In the genomic region with DNA sequence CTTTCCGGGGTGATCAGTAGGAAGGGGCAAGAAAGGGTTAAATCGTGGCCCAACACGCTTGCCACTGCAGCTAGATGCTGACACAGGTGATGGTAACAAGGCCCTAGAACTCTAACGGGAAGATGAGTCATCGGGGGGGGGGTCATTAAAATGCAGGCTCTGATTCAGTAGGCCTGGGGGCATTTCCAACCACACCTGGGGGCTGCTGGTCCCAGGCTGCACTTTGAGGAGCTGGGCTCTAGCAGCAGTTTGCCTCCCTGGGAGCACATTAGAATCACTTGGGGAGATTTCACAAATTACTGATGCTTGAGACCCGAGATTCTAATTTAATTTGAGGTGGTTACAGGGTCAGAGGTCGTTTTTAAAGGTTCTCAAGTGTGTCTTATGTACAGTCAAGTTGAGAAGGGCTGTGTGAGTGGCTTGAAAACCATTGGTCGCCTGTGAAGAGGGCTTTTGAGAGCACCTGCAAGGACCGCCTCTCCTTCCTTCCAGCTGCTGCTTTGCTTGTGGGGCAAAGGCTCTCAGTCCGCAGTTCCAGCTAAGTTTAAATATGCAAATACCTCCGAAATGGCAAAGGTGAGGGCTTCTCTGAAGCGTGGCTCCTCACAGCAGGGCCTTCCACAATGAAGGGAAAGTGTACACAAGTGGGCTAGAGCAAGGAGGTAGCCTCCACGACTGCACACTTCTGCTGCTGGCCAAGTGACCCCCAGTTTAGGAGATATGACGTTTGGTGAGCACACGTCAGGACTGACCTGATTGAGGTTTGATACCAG, we compare ENCODE assay signal across 9 cellular contexts.
A peak's percentile ranks its signal among the peaks of the same experiment; 100 is the strongest.
DNase-seq lines count a peak whose midpoint lies in the region; ATAC-seq lines count a peak whose summit lies in the region.
"Had no signal": no experiment of that assay in that cellular context is flagged by ENCODE, and none has a peak within 500 bp of the region (broad histone marks: within the 10 kb centered on the region; RNA-seq: fewer than 3 reads in every experiment).

No MANE protein-coding gene starts in this region.

- peak; percentile 93 for ATAC-seq in GM19395 (IDR thresholded peaks at IDR 0.05; ENCODE audit: unreplicated experiment)
- peak; percentile 74 for ATAC-seq in HG03103 (IDR thresholded peaks at IDR 0.05; ENCODE audit: low read depth, unreplicated experiment)
- ATAC-seq in left colon = no peak
- no peak for ATAC-seq in activated naive CD8-positive, alpha-beta T cell treated with anti-CD3 and anti-CD28 coated beads, Interleukin-2, amount 50 U/mL, for 24 hours

- no peak overlapping the region for H3K4me3 Mint-ChIP-seq in activated naive CD8-positive, alpha-beta T cell treated with anti-CD3 and anti-CD28 coated beads, Interleukin-2, amount 50 U/mL, for 24 hours

- H3K4me3 ChIP-seq in BLaER1 treated with 17β-estradiol and CSF1 and Interleukin-3, amounts not matched to agents 10 nM and 100 nM = no peak overlapping the region

- H3K27ac Mint-ChIP-seq in activated naive CD8-positive, alpha-beta T cell treated with anti-CD3 and anti-CD28 coated beads, Interleukin-2, amount 50 U/mL, for 24 hours = no peak overlapping the region

- DNase-seq in RPMI7951 (ENCODE audit: low read depth) (peak; percentile 55), left colon (no peak), kidney glomerular epithelial cell (lab: John Stamatoyannopoulos, UW) (no peak), SHP77 (lab: John Stamatoyannopoulos, UW) (no peak)
- DNase-seq in activated naive CD8-positive, alpha-beta T cell treated with anti-CD3 and anti-CD28 coated beads, Interleukin-2, amount 50 U/mL, for 24 hours = no peak

- intact Hi-C loops in left colon (cut with DNase I, micrococcal nuclease) = no loop called here

- H3K4me1 Mint-ChIP-seq in activated naive CD8-positive, alpha-beta T cell treated with anti-CD3 and anti-CD28 coated beads, Interleukin-2, amount 50 U/mL, for 24 hours = peaks cover 4% of the 10 kb centered on the region

- peaks cover 0 to 5% (median 0%) of the 10 kb centered on the region in 11 experiments; a peak in 2 of 22 replicates for H3K9me3 ChIP-seq in BLaER1 treated with 17β-estradiol and CSF1 and Interleukin-3, amounts not matched to agents 10 nM and 100 nM (replicated peaks in 1 of 11)
- H3K9me3 ChIP-seq: neutrophil had no signal

- no peak overlapping the region; a peak in 1 of 22 replicates for H3K27ac ChIP-seq in BLaER1 treated with 17β-estradiol and CSF1 and Interleukin-3, amounts not matched to agents 10 nM and 100 nM
- H3K27ac ChIP-seq: neutrophil had no signal

- H3K27me3 ChIP-seq in BLaER1 treated with 17β-estradiol and CSF1 and Interleukin-3, amounts not matched to agents 10 nM and 100 nM = peaks cover 0 to 5% (median 0%) of the 10 kb centered on the region in 11 experiments; a peak in 1 of 22 replicates
- H3K27me3 ChIP-seq: neutrophil had no signal

- peaks cover 24 to 100% (median 92%) of the 10 kb centered on the region in 10 experiments; a peak in 19 of 20 replicates for H3K4me1 ChIP-seq in BLaER1 treated with 17β-estradiol and CSF1 and Interleukin-3, amounts not matched to agents 10 nM and 100 nM

- H3K27me3 Mint-ChIP-seq in activated naive CD8-positive, alpha-beta T cell treated with anti-CD3 and anti-CD28 coated beads, Interleukin-2, amount 50 U/mL, for 24 hours = no peaks in the 10 kb centered on the region

- H3K4me2 ChIP-seq in BLaER1 treated with 17β-estradiol and CSF1 and Interleukin-3, amounts not matched to agents 10 nM and 100 nM = peak overlapping the region; percentile 7 to 89 (median 74); a peak in 18 of 22 replicates

- peak overlapping the region in 3 of 11 experiments; percentile 6 to 26 (median 16); a peak in 3 of 22 replicates for H3K9ac ChIP-seq in BLaER1 treated with 17β-estradiol and CSF1 and Interleukin-3, amounts not matched to agents 10 nM and 100 nM

- no peaks in the 10 kb centered on the region for H3K36me3 Mint-ChIP-seq in activated naive CD8-positive, alpha-beta T cell treated with anti-CD3 and anti-CD28 coated beads, Interleukin-2, amount 50 U/mL, for 24 hours (ENCODE audit: low read depth)

- no peaks in the 10 kb centered on the region for H3K9me3 Mint-ChIP-seq in activated naive CD8-positive, alpha-beta T cell treated with anti-CD3 and anti-CD28 coated beads, Interleukin-2, amount 50 U/mL, for 24 hours

- H4K20me1 ChIP-seq in BLaER1 treated with 17β-estradiol and CSF1 and Interleukin-3, amounts not matched to agents 10 nM and 100 nM = no peaks in the 10 kb centered on the region

- no peaks in the 10 kb centered on the region for H3K36me3 ChIP-seq in BLaER1 treated with 17β-estradiol and CSF1 and Interleukin-3, amounts not matched to agents 10 nM and 100 nM
- H3K36me3 ChIP-seq: neutrophil had no signal

Comparison
In these comparisons a context has a peak if more than half of its experiments do, and no peak if none do; other contexts are left out.
1. ATAC-seq: peak in GM19395 (single experiment) and HG03103 (single experiment); none in left colon (single experiment) and activated naive CD8-positive, alpha-beta T cell treated with anti-CD3 and anti-CD28 coated beads, Interleukin-2, amount 50 U/mL, for 24 hours (single experiment).